Comparison of ENCODE assay signal across 1 cellular context in the genomic region with DNA sequence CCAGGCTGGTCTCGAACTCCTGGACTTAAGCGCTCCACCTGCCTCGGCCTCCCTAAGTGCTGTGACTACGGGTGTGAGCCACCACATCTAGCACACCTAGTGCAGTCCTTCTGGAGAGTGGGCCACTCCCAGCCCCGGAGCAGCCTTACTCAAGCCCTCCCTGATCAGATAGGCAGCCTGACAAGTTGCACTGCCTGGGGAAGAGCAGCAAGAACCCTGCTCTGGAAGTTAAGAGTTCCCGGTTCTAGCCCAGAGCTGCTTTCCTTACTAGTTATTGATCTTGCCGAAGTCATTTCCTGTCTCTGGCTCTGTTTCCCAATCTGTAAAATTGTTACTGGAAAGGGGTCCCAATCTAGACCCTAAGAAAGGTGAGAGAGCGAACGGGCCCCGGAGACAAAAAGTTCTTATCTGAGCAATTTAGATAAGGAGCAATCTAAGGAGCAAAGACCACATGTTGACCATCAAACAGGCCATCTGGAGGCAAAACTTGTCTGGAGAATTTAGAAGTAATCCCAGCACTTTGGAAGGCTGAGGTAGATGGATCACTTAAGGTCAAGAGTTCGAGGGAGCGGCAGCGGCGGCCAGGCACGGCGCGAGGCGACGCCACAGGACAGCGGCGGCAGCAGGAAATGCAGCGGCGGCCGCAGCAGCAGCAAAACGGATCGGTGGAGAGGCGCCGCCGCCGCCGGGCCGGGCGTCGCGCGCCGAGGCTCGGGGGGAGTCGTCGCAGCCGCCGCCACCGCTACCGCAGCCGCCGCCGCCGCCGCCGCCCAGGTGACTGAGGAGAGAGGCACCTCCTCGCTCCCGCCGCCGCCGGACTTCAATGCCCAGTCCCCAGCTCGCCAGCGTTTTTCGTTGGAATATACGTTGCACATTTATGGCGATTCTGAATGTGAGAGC.
TF ChIP-seq lines count a peak whose summit lies in the region.

No MANE protein-coding gene starts in this region.

TF ChIP-seq in SK-N-SH treated with all-trans-retinoic acid at 6 μM for 48 hours, 23 proteins besides CTCF, POLR2A, EP300 and RAD21 (continued from another document):
- TF ChIP-seq CSDC2 (CRISPR knock-in tag; IDR thresholded peaks at IDR 0.05): no peak
- TF ChIP-seq ZNF8 (CRISPR knock-in tag; IDR thresholded peaks at IDR 0.05): no peak
- no peak for TF ChIP-seq ARNTL (CRISPR knock-in tag; IDR thresholded peaks at IDR 0.05; ENCODE audit: borderline replicate concordance, low read depth)
